In genomic region chr11:14539867-14540475, GRCh38 we compare ENCODE assay signal across 1 cellular context.
TF ChIP-seq lines count a peak whose summit lies in the region.

No MANE protein-coding gene starts in this region.

TF ChIP-seq in H1, 55 proteins besides CTCF, POLR2A, EP300 and RAD21:
- no peak for TF ChIP-seq MAX (IDR thresholded peaks at IDR 0.05)
